In genomic region chr21:37503848-37504467, GRCh38 we compare ENCODE assay signal across 12 cellular contexts.
DNase-seq lines count a peak whose midpoint lies in the region; ATAC-seq, FAIRE-seq and TF ChIP-seq lines count a peak whose summit lies in the region.
"Had no signal": no experiment of that assay in that cellular context is flagged by ENCODE, and none has a peak within 500 bp of the region (broad histone marks: within the 10 kb centered on the region; RNA-seq: fewer than 3 reads in every experiment).

No MANE protein-coding gene starts in this region.

- H3K4me3 ChIP-seq in AG04449 (ENCODE audit: low read depth, low read length) (no peak overlapping the region), GM23248 (no peak overlapping the region), kidney (ENCODE audit: low read length in 2 of 2) (no peak overlapping the region)
- H3K4me3 ChIP-seq: sigmoid colon had no signal

- H3F3A ChIP-seq in GM23248 (ENCODE audit: insufficient read depth) = 0 out of 2 replicates have a peak, but pooled peaks cover 4% of the 10 kb centered on the region

- no peak overlapping the region for H2AFZ ChIP-seq in GM23248

- peak overlapping the region; percentile 90 for H3K27ac Mint-ChIP-seq in activated naive CD8-positive, alpha-beta T cell treated with anti-CD3 and anti-CD28 coated beads for 36 hours

- peak overlapping the region; percentile 38 for H3K4me3 Mint-ChIP-seq in activated naive CD8-positive, alpha-beta T cell treated with anti-CD3 and anti-CD28 coated beads for 36 hours

- POLR2A ChIA-PET in AG04449 (lab: Yijun Ruan, JAX) = interaction anchor here (1.0 kb wide), 1 partner anchor 22 kb away, joined by 3 read pairs; no protein-coding TSS in a partner anchor

- H3K27me3 ChIP-seq in GM23248 (replicated peaks; ENCODE audit: insufficient read depth) = no peaks in the 10 kb centered on the region
- H3K27me3 ChIP-seq: sigmoid colon had no signal

- FAIRE-seq in kidney (lab: Jason Lieb, UNC) = no peak

- intact Hi-C loops in kidney (cut with DNase I) = no loop called here

- peaks cover 45% of the 10 kb centered on the region for H3K36me3 ChIP-seq in GM23248 (ENCODE audit: low read depth)
- H3K36me3 ChIP-seq in kidney (ENCODE audit: control insufficient read depth in 1 of 2, insufficient read depth in 2 of 2, low read length in 2 of 2) = peaks cover 31 to 37% of the 10 kb centered on the region in 2 donors

- H3K36me3 Mint-ChIP-seq in activated naive CD8-positive, alpha-beta T cell treated with anti-CD3 and anti-CD28 coated beads for 36 hours = peaks cover 37% of the 10 kb centered on the region

- peaks cover 27% of the 10 kb centered on the region for H3K4me1 Mint-ChIP-seq in activated naive CD8-positive, alpha-beta T cell treated with anti-CD3 and anti-CD28 coated beads for 36 hours

- in situ Hi-C loops in GM23248 (cut with MboI) = no loop called here

- H3K4me1 ChIP-seq in GM23248 (ENCODE audit: insufficient read depth) = no peaks in the 10 kb centered on the region; the same call in 1 of the 2 replicates
- peaks cover 0 to 7% of the 10 kb centered on the region in 2 donors for H3K4me1 ChIP-seq in kidney (ENCODE audit: control insufficient read depth in 1 of 2, insufficient read depth in 1 of 2, low read depth in 1 of 2, low read length in 2 of 2)
- H3K4me1 ChIP-seq: sigmoid colon had no signal

- DNase-seq in AG04449 (ENCODE audit: low read depth, low spot score) (peak; percentile 26), GM23248 (peak; percentile 66), iris pigment epithelial cell (ENCODE audit: low read depth) (peak; percentile 92), kidney (no peak), DMS153 treated with DMSO at 0.1 percent for 48 hours (lab: John Stamatoyannopoulos, UW; ENCODE audit: unreplicated experiment) (no peak), superior temporal gyrus (ENCODE audit: extremely low spot score) (no peak)
- peak; percentile 18 for DNase-seq in activated naive CD8-positive, alpha-beta T cell treated with anti-CD3 and anti-CD28 coated beads for 36 hours
- DNase-seq: anterior cingulate cortex, DMS153, NCI-H524, sigmoid colon had no signal

- CTCF ChIA-PET in AG04449 (lab: Yijun Ruan, JAX) = interaction anchor here (0.6 to 1.3 kb wide), 2 partner anchors 8 to 35 kb away, joined by 3 read pairs; no protein-coding TSS in a partner anchor

- peaks cover 4% of the 10 kb centered on the region for H3K9me3 Mint-ChIP-seq in activated naive CD8-positive, alpha-beta T cell treated with anti-CD3 and anti-CD28 coated beads for 36 hours

- no peak overlapping the region for H3K4me2 ChIP-seq in GM23248 (ENCODE audit: unreplicated experiment)

- no peaks in the 10 kb centered on the region for H3K27me3 Mint-ChIP-seq in activated naive CD8-positive, alpha-beta T cell treated with anti-CD3 and anti-CD28 coated beads for 36 hours

- H3K27ac ChIP-seq in GM23248 (peak overlapping the region; percentile 33), kidney (ENCODE audit: low read depth in 2 of 2, low read length in 2 of 2) (no peak overlapping the region)
- H3K27ac ChIP-seq: sigmoid colon had no signal

- H3K9ac ChIP-seq in GM23248 = no peak overlapping the region
- H3K9ac ChIP-seq in kidney (ENCODE audit: low read length in 2 of 2) = no peak overlapping the region

- ATAC-seq in HG03280 (IDR thresholded peaks at IDR 0.05; ENCODE audit: unreplicated experiment) = no peak

- H4K20me1 ChIP-seq in GM23248 (ENCODE audit: insufficient read depth) = 0 out of 2 replicates have a peak, but pooled peaks cover 3% of the 10 kb centered on the region

- no peaks in the 10 kb centered on the region for H3K9me2 ChIP-seq in GM23248 (ENCODE audit: insufficient read depth)

- WGBS in GM23248 (ENCODE audit: low coverage in 1 of 2, low lambda C conversion rate in 2 of 2, missing lambda C conversion rate in 2 of 2), 2 experiments = 86% methylated on average over 5 of the region's 5 CpGs

- H3K79me2 ChIP-seq in GM23248 (ENCODE audit: insufficient read depth) = peaks cover 70% of the 10 kb centered on the region

- no peaks in the 10 kb centered on the region for H3K9me3 ChIP-seq in GM23248 (ENCODE audit: low read depth)
- H3K9me3 ChIP-seq in kidney (ENCODE audit: control insufficient read depth in 1 of 2, low read length in 2 of 2) = no peaks in the 10 kb centered on the region

- TF ChIP-seq CTCF in AG04449 (IDR thresholded peaks at IDR 0.05; ENCODE audit: insufficient read depth, low read length, missing control alignments) = no peak
- TF ChIP-seq CTCF in kidney (IDR thresholded peaks at IDR 0.05; ENCODE audit: borderline replicate concordance, extremely low read depth, insufficient read depth) = no peak

Comparison
In these comparisons a context has a peak if more than half of its experiments do, and no peak if none do; other contexts are left out.
1. DNase-seq: peak in AG04449 (single experiment), GM23248 (single experiment), activated naive CD8-positive, alpha-beta T cell treated with anti-CD3 and anti-CD28 coated beads for 36 hours (single experiment) and iris pigment epithelial cell (single experiment); none in kidney (single experiment), DMS153 treated with DMSO at 0.1 percent for 48 hours (single experiment) and superior temporal gyrus (single experiment).